ENCODE assay signal across 1 cellular context in the genomic region with DNA sequence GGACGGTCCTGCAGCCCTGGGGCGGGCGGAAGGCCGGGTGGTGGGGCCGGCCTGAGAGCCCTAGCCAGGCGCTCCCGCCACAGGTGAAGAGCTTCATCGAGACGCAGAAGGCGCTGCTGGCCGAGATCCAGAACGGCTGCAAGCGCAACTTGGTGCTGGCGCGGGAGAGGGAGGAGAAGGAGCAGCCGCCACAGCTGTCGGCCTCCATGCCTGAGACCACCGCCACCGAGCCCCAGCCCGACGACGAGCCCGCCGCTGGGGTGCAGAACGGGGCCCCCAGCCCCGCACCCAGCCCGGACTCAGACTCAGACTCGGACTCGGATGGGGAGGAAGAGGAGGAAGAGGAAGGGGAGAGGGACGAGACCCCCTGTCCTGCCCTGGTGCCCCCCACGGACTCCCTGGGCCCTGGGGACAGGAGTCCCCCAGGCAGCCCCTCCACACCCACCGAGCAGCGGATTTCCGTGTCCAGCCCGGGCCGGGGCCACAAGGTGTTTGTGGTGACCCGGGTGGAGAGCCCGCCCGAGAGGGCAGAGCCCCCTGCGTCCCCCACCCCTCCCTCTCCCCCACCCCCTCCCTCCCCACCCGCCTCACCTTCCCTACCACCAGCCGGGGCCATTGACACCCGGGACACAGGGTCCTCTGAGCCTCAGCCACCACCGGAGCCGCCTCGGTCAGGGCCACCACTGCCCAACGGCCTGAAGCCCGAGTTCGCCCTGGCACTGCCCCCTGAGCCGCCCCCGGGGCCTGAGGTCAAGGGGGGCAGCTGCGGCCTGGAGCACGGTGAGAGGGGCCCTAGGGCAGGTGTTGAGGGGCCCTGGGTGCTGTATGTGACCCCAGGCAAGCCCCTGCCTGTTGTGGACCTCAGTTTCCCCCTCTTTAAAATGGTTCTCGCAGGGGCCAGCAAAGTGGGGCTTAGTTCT.
TF ChIP-seq lines count a peak whose summit lies in the region.

No MANE protein-coding gene starts in this region.

TF ChIP-seq in GM23338, 12 proteins besides CTCF, POLR2A, EP300 and RAD21 (continued from another document):
- TF ChIP-seq, protein P1, sequence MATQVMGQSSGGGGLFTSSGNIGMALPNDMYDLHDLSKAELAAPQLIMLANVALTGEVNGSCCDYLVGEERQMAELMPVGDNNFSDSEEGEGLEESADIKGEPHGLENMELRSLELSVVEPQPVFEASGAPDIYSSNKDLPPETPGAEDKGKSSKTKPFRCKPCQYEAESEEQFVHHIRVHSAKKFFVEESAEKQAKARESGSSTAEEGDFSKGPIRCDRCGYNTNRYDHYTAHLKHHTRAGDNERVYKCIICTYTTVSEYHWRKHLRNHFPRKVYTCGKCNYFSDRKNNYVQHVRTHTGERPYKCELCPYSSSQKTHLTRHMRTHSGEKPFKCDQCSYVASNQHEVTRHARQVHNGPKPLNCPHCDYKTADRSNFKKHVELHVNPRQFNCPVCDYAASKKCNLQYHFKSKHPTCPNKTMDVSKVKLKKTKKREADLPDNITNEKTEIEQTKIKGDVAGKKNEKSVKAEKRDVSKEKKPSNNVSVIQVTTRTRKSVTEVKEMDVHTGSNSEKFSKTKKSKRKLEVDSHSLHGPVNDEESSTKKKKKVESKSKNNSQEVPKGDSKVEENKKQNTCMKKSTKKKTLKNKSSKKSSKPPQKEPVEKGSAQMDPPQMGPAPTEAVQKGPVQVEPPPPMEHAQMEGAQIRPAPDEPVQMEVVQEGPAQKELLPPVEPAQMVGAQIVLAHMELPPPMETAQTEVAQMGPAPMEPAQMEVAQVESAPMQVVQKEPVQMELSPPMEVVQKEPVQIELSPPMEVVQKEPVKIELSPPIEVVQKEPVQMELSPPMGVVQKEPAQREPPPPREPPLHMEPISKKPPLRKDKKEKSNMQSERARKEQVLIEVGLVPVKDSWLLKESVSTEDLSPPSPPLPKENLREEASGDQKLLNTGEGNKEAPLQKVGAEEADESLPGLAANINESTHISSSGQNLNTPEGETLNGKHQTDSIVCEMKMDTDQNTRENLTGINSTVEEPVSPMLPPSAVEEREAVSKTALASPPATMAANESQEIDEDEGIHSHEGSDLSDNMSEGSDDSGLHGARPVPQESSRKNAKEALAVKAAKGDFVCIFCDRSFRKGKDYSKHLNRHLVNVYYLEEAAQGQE (IDR thresholded peaks at IDR 0.05; ENCODE audit: unreplicated experiment), result no peak
- TF ChIP-seq ZNF114 (CRISPR knock-in tag; IDR thresholded peaks at IDR 0.05) (no peak), EZH2 (IDR thresholded peaks at IDR 0.05; ENCODE audit: low read depth, unreplicated experiment) (no peak), STAT1 (IDR thresholded peaks at IDR 0.05; ENCODE audit: unreplicated experiment) (no peak)
- TF ChIP-seq, protein P2, sequence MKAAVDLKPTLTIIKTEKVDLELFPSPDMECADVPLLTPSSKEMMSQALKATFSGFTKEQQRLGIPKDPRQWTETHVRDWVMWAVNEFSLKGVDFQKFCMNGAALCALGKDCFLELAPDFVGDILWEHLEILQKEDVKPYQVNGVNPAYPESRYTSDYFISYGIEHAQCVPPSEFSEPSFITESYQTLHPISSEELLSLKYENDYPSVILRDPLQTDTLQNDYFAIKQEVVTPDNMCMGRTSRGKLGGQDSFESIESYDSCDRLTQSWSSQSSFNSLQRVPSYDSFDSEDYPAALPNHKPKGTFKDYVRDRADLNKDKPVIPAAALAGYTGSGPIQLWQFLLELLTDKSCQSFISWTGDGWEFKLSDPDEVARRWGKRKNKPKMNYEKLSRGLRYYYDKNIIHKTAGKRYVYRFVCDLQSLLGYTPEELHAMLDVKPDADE (IDR thresholded peaks at IDR 0.05), result no peak
